1 cellular context compared by ENCODE assay signal in genomic region chr17:1810450-1811103, GRCh38.
TF ChIP-seq lines count a peak whose summit lies in the region.

No MANE protein-coding gene starts in this region.

TF ChIP-seq in HepG2, 621 proteins besides CTCF, POLR2A, EP300 and RAD21 (continued from another document and continues in another):
- TF ChIP-seq TRAFD1 (CRISPR knock-in tag; IDR thresholded peaks at IDR 0.05; ENCODE audit: borderline replicate concordance) (no peak), ARID5B (CRISPR knock-in tag; IDR thresholded peaks at IDR 0.05) (peak; percentile 87), MBNL3 (CRISPR knock-in tag; conservative IDR thresholded peaks at IDR 0.05) (no peak), FOSL1 (CRISPR knock-in tag; IDR thresholded peaks at IDR 0.05; ENCODE audit: borderline replicate concordance) (no peak), ZKSCAN8 (CRISPR knock-in tag; IDR thresholded peaks at IDR 0.05; ENCODE audit: borderline replicate concordance) (peak; percentile 57; the same call in 1 of the 2 replicates), SP1 (IDR thresholded peaks at IDR 0.05) (no peak), SP1 (CRISPR knock-in tag; IDR thresholded peaks at IDR 0.05) (peak; percentile 67), ARNT (IDR thresholded peaks at IDR 0.05) (no peak), ZNF546 (CRISPR knock-in tag; conservative IDR thresholded peaks at IDR 0.05) (0 out of 2 replicates have a peak, but pooled peaks have one; percentile 27), BORCS8-MEF2B (CRISPR knock-in tag; IDR thresholded peaks at IDR 0.05) (peak; percentile 83), CBFB (CRISPR knock-in tag; IDR thresholded peaks at IDR 0.05) (peak; percentile 22; the same call in 1 of the 2 replicates), KDM6A (CRISPR knock-in tag; IDR thresholded peaks at IDR 0.05; ENCODE audit: low read depth) (peak; percentile 94), ZSCAN20 (CRISPR knock-in tag; IDR thresholded peaks at IDR 0.05; ENCODE audit: borderline replicate concordance) (no peak), ZNF552 (CRISPR knock-in tag; IDR thresholded peaks at IDR 0.05; ENCODE audit: borderline replicate concordance) (peak; percentile 88; the same call in 1 of the 2 replicates), PITX1 (CRISPR knock-in tag; IDR thresholded peaks at IDR 0.05) (peak; percentile 74; the same call in 1 of the 2 replicates), EEA1 (CRISPR knock-in tag; IDR thresholded peaks at IDR 0.05; ENCODE audit: borderline replicate concordance) (0 out of 2 replicates have a peak, but pooled peaks have one; percentile 70), ZNF703 (CRISPR knock-in tag; IDR thresholded peaks at IDR 0.05; ENCODE audit: borderline replicate concordance) (no peak; the same call in 1 of the 2 replicates), RXRA (CRISPR knock-in tag; IDR thresholded peaks at IDR 0.05) (peak; percentile 92), ZNF724P (CRISPR knock-in tag; IDR thresholded peaks at IDR 0.05; ENCODE audit: borderline replicate concordance) (peak; percentile 81), CREB1 (IDR thresholded peaks at IDR 0.05) (no peak), CREB1 (CRISPR knock-in tag; IDR thresholded peaks at IDR 0.05) (peak; percentile 61; the same call in 1 of the 2 replicates), LCORL (IDR thresholded peaks at IDR 0.05) (no peak), LCORL (CRISPR knock-in tag; IDR thresholded peaks at IDR 0.05) (peak; percentile 85; the same call in 1 of the 2 replicates), HMGXB4 (CRISPR knock-in tag; IDR thresholded peaks at IDR 0.05; ENCODE audit: borderline replicate concordance in 1 of 2, low read depth in 1 of 2) (peak; percentile 58 to 59; a peak in 3 of 4 replicates), DNMT1 (CRISPR knock-in tag; IDR thresholded peaks at IDR 0.05) (no peak; the same call in 1 of the 2 replicates), SKI (IDR thresholded peaks at IDR 0.05; ENCODE audit: partially characterized antibody) (peak; percentile 91), PAX8 (CRISPR knock-in tag; IDR thresholded peaks at IDR 0.05; ENCODE audit: borderline replicate concordance) (no peak), PAXIP1 (CRISPR knock-in tag; conservative IDR thresholded peaks at IDR 0.05) (peak; percentile 99), ZNF460 (CRISPR knock-in tag; IDR thresholded peaks at IDR 0.05; ENCODE audit: borderline replicate concordance) (0 out of 2 replicates have a peak, but pooled peaks have one; percentile 44), NFAT5 (CRISPR knock-in tag; IDR thresholded peaks at IDR 0.05) (0 out of 2 replicates have a peak, but pooled peaks have one; percentile 13), DZIP1 (CRISPR knock-in tag; IDR thresholded peaks at IDR 0.05) (no peak), PLRG1 (conservative IDR thresholded peaks at IDR 0.05) (no peak), ZNF652 (CRISPR knock-in tag; IDR thresholded peaks at IDR 0.05; ENCODE audit: borderline replicate concordance, low read depth) (no peak), ZNF691 (CRISPR knock-in tag; IDR thresholded peaks at IDR 0.05; ENCODE audit: borderline replicate concordance, low read depth) (0 out of 2 replicates have a peak, but pooled peaks have one; percentile 58), ELF3 (CRISPR knock-in tag; IDR thresholded peaks at IDR 0.05) (peak; percentile 82), ZNF549 (CRISPR knock-in tag; IDR thresholded peaks at IDR 0.05) (no peak), KLF12 (CRISPR knock-in tag; IDR thresholded peaks at IDR 0.05; ENCODE audit: borderline replicate concordance) (peak; percentile 59), ZBTB7B (CRISPR knock-in tag; IDR thresholded peaks at IDR 0.05) (peak; percentile 93; the same call in 1 of the 2 replicates), SMAD3 (CRISPR knock-in tag; IDR thresholded peaks at IDR 0.05) (no peak), CENPBD1 (CRISPR knock-in tag; IDR thresholded peaks at IDR 0.05; ENCODE audit: borderline replicate concordance, low read depth) (no peak), POLR2AphosphoS2 (IDR thresholded peaks at IDR 0.05; ENCODE audit: low read depth, low read length) (no peak), HHEX (CRISPR knock-in tag; IDR thresholded peaks at IDR 0.05) (0 out of 2 replicates have a peak, but pooled peaks have one; percentile 13), KDM2A (CRISPR knock-in tag; IDR thresholded peaks at IDR 0.05; ENCODE audit: borderline replicate concordance, low read depth) (peak; percentile 62; the same call in 1 of the 2 replicates)
